ENCODE assay signal across 9 cellular contexts in genomic region chr1:218347316-218347712, GRCh38. TPM values are rescaled to one million over a fixed set of nuclear protein-coding genes. Genes with fewer than 3 reads are reported as not detected.
DNase-seq lines count a peak whose midpoint lies in the region; ATAC-seq and TF ChIP-seq lines count a peak whose summit lies in the region.
"Had no signal": no experiment of that assay in that cellular context is flagged by ENCODE, and none has a peak within 500 bp of the region (broad histone marks: within the 10 kb centered on the region; RNA-seq: fewer than 3 reads in every experiment).

No MANE protein-coding gene starts in this region.

- peaks cover 68% of the 10 kb centered on the region for H3K4me1 ChIP-seq in left ventricle myocardium inferior

- intact Hi-C loops in left ventricle myocardium inferior (cut with micrococcal nuclease) (no loop called here), sciatic nerve (cut with DNase I) (no loop called here)

- H3K4me3 ChIP-seq in left ventricle myocardium inferior = peak overlapping the region; percentile 82

- ATAC-seq in sciatic nerve = no peak
- no peak for ATAC-seq in GM19023 (IDR thresholded peaks at IDR 0.05; ENCODE audit: unreplicated experiment)

- H3K9me3 ChIP-seq in left ventricle myocardium inferior (replicated peaks) = no peaks in the 10 kb centered on the region

- POLR2A ChIA-PET in RWPE1 (lab: Yijun Ruan, JAX; ENCODE audit: low non-redundant PET) = no interaction called here

- no peaks in the 10 kb centered on the region for H3K27me3 ChIP-seq in left ventricle myocardium inferior (ENCODE audit: low read depth)

- DNase-seq in GM03348 (ENCODE audit: low spot score) = peak; percentile 17
- DNase-seq in RWPE1 (ENCODE audit: low spot score) = peak; percentile 11
- DNase-seq in left ventricle myocardium inferior = no peak
- DNase-seq in sciatic nerve (ENCODE audit: low spot score) = peak; percentile 67
- DNase-seq in COR-L47 (lab: John Stamatoyannopoulos, UW) = no peak
- no peak for DNase-seq in HT-29 (ENCODE audit: low spot score)
- no peak for DNase-seq in COLO829 (ENCODE audit: low spot score)
- DNase-seq: activated CD4-positive, alpha-beta T cell treated with anti-CD3 and anti-CD28 coated beads for 1 hour had no signal

- peak overlapping the region; percentile 83 for H3K27ac ChIP-seq in RWPE1
- peak overlapping the region; percentile 85 for H3K27ac ChIP-seq in left ventricle myocardium inferior (replicated peaks)

- TF ChIP-seq CTCF in RWPE1 (conservative IDR thresholded peaks at IDR 0.05; ENCODE audit: low read depth) = no peak; the same call in 1 of the 2 replicates
- TF ChIP-seq CTCF in left ventricle myocardium inferior (IDR thresholded peaks at IDR 0.05; ENCODE audit: borderline replicate concordance) = no peak

- CTCF ChIA-PET in RWPE1 (lab: Yijun Ruan, JAX) = interaction anchor here (0.6 kb wide), 1 partner anchor 1035 kb away, joined by 3 read pairs; no protein-coding TSS in a partner anchor

- no peaks in the 10 kb centered on the region for H3K36me3 ChIP-seq in left ventricle myocardium inferior

RNA-seq across cellular contexts. Expression of gene TGFB2, which starts 2.2 kb away (rescaled TPM):
- total RNA-seq in left ventricle myocardium inferior (4.4 TPM), sciatic nerve (46.8 TPM)
- total RNA-seq in HT-29 (2014; rRNA removed; shearing (Covaris generic)) = 2.3 and 2.5 TPM in 2 replicates

Comparison
In these comparisons a context has a peak if more than half of its experiments do, and no peak if none do; other contexts are left out.
1. DNase-seq: peak in GM03348 (single experiment), RWPE1 (single experiment) and sciatic nerve (single experiment); none in left ventricle myocardium inferior (single experiment), COR-L47 (single experiment), HT-29 (single experiment) and COLO829 (single experiment).